Comparison of ENCODE assay signal across 8 cellular contexts in the genomic region with DNA sequence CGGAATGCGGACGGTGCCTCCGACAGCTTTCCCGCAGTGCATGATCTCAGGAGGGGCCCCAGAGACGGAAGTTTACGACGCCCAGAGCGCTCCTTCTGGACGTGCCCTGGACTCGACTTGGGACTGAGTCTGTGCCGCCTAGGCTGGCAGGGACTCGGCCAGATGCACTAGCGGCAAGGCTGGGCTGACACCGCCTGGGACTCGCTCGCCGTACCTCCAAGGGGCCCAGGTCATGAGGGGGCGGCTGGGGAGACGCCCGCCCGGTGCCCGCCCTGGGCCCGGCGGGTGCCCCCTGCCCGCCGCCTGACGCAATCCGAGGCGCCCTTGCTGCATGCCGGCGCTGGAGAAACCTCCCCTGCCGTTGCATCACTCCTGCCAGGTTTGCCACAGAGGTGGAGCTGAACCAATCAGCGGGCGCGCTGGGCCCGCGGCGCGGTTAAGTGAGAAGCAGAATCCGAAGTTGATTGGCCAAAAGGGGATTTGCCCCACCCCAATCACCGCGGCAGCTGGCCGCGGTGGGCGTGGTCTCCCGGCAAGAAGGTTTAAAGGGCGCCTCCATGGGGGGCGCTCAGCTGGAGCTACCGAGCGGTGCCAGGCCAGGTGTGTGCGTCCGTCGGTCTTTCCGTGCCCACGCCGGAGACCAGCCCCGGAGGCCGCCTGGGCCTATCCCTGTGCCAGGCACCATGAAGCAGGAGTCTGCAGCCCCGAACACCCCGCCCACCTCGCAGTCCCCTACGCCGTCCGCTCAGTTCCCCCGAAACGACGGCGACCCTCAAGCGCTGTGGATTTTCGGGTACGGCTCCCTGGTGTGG. TPM values are rescaled to one million over a fixed set of nuclear protein-coding genes. Genes with fewer than 3 reads are reported as not detected.
DNase-seq lines count a peak whose midpoint lies in the region; ATAC-seq and TF ChIP-seq lines count a peak whose summit lies in the region.

A gene with protein sequence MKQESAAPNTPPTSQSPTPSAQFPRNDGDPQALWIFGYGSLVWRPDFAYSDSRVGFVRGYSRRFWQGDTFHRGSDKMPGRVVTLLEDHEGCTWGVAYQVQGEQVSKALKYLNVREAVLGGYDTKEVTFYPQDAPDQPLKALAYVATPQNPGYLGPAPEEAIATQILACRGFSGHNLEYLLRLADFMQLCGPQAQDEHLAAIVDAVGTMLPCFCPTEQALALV (plus strand): TSS at position 571 of the 812 bp plus-strand sequence. CDS start 113 bp downstream, at position 684.

- H3K4me3 ChIP-seq in GM12875 (ENCODE audit: low read depth, low read length), result peak within 1 kb of the TSS; percentile 62
- peak within 1 kb of the TSS; percentile 93 for H3K4me3 ChIP-seq in adipocyte (ENCODE audit: low read length)

- peak within 1 kb of the TSS; percentile 90 for H3K9ac ChIP-seq in adipocyte (ENCODE audit: low read length)

- no peaks in the 10 kb centered on the region for H3K27me3 ChIP-seq in adipocyte (replicated peaks; ENCODE audit: control insufficient read depth, insufficient read depth, low read length)

- peaks cover 17% of the 10 kb centered on the region for H3K4me1 Mint-ChIP-seq in progenitor cell of endocrine pancreas (ENCODE audit: low read depth)

- H3K9me3 Mint-ChIP-seq in progenitor cell of endocrine pancreas (ENCODE audit: low read depth), result no peaks in the 10 kb centered on the region

- ATAC-seq in HG02759 (IDR thresholded peaks at IDR 0.05; ENCODE audit: unreplicated experiment) (peak; percentile 93), left cardiac atrium (peak; percentile 80 to 92)

- intact Hi-C loops in left cardiac atrium (cut with DNase I), result no loop called here

- H3K4me1 ChIP-seq in adipocyte (ENCODE audit: control insufficient read depth, insufficient read depth, low read length), result peaks cover 11% of the 10 kb centered on the region

- TF ChIP-seq CTCF in GM12875 (IDR thresholded peaks at IDR 0.05; ENCODE audit: borderline replicate concordance, insufficient read depth, low read depth, low read length) (no peak), progenitor cell of endocrine pancreas (IDR thresholded peaks at IDR 0.05; ENCODE audit: unreplicated experiment) (peak; percentile 23)

- H3K9me3 ChIP-seq in adipocyte (ENCODE audit: control insufficient read depth, low read length), result no peaks in the 10 kb centered on the region

- peak within 1 kb of the TSS; percentile 88 for H3K4me3 Mint-ChIP-seq in progenitor cell of endocrine pancreas (ENCODE audit: low read depth)

- peaks cover 7% of the 10 kb centered on the region for H3K36me3 Mint-ChIP-seq in progenitor cell of endocrine pancreas (ENCODE audit: insufficient read depth)

- peaks cover 52% of the 10 kb centered on the region for H3K27me3 Mint-ChIP-seq in progenitor cell of endocrine pancreas

- peak; percentile 91 to 96 (median 91) for DNase-seq in NCI-H1417 (lab: John Stamatoyannopoulos, UW)
- peak; percentile 96 for DNase-seq in SW480 (ENCODE audit: low spot score)
- peak; percentile 98 for DNase-seq in adipocyte (ENCODE audit: low read depth)
- peak; percentile 95 for DNase-seq in left cardiac atrium
- DNase-seq in progenitor cell of endocrine pancreas (ENCODE audit: low spot score, unreplicated experiment), result peak; percentile 88
- DNase-seq in ureter (ENCODE audit: low spot score), result peak; percentile 95

- H3K27ac Mint-ChIP-seq in progenitor cell of endocrine pancreas, result peak within 1 kb of the TSS; percentile 95

- H3K36me3 ChIP-seq in adipocyte (ENCODE audit: control insufficient read depth, insufficient read depth, low read length, severe bottlenecking), result peaks cover 11% of the 10 kb centered on the region

RNA-seq across cellular contexts. Expression of the gene that starts here (rescaled TPM):
- total RNA-seq in left cardiac atrium, result 1 to 10 TPM; 2.6 to 3.3 TPM
- 14.4 and 18.1 TPM in 2 replicates for total RNA-seq in progenitor cell of endocrine pancreas
- total RNA-seq in ureter, result 9.2 TPM

Comparison
In these comparisons a context has a peak if more than half of its experiments do, and no peak if none do; other contexts are left out.
1. Peak in every context shown above with its lines: DNase-seq, ATAC-seq and H3K4me3 ChIP-seq.